ENCODE assay signal across 8 cellular contexts in the genomic region with DNA sequence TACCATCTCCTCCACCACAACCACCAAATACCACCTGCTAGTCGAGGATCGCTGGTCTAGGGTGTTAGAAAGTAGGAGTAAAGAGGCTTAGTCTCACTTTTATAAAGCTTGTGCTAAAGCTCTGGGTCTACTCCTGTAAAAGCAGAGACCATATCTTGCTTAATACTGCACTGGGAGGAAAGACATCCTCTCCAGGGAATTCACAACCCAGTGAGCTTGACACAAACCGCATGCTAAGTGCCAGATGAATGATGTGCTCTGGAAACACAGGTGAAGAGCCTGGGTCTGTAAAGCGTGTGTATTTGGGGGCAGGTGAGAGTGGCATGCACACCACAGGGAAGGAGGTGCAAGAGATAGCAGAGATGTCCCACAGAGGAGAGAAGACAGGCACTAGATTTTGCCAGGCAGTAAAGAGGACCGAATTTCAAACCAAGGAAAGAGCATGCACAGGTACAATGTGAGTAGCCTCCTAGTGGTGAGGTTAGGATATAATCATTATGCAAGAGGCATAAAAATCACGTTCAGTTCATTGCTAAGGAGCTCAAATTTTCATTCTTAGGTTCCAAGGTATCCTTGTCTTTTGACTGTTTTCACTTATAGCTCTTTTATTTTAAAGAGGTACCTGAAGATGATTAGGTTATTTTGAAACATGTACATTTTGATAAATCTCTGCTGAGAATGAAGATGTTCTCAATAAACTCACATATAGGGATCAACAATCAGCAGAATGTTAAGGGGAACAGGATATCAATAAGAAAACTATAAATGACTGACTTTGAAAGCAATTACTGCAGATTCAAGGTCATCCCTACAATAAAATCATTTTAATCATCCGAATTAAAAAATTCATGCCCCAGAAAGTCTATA. TPM values are rescaled to one million over a fixed set of nuclear protein-coding genes. Genes with fewer than 3 reads are reported as not detected.
A peak's percentile ranks its signal among the peaks of the same experiment; 100 is the strongest.
DNase-seq lines count a peak whose midpoint lies in the region; ATAC-seq and TF ChIP-seq lines count a peak whose summit lies in the region.

No MANE protein-coding gene starts in this region.

- H3K4me1 Mint-ChIP-seq in natural killer cell = peaks cover 31 to 42% of the 10 kb centered on the region in 2 donors

- H3K27me3 Mint-ChIP-seq in natural killer cell (ENCODE audit: low read depth in 2 of 2) = no peaks in the 10 kb centered on the region

- peak; percentile 41 for TF ChIP-seq CTCF in coronary artery (IDR thresholded peaks at IDR 0.05)
- TF ChIP-seq CTCF in natural killer cell (IDR thresholded peaks at IDR 0.05) = peak; percentile 81

- intact Hi-C loops in natural killer cell (cut with micrococcal nuclease) = loop anchor here (10.0 kb wide), 1 partner anchor 181 kb away; no protein-coding TSS in a partner anchor

- peak; percentile 15 for DNase-seq in DMS114 treated with DMSO at 0.1 percent for 48 hours (lab: John Stamatoyannopoulos, UW; ENCODE audit: unreplicated experiment)
- peak; percentile 49 for DNase-seq in NCI-H748 treated with DMSO at 0.1 percent for 48 hours (lab: John Stamatoyannopoulos, UW)
- no peak for DNase-seq in coronary artery (ENCODE audit: low spot score)
- no peak for DNase-seq in natural killer cell
- DNase-seq in putamen (ENCODE audit: low spot score) = no peak
- DNase-seq in anterior cingulate cortex (lab: John Stamatoyannopoulos, UW) = no peak

- no peaks in the 10 kb centered on the region for H3K36me3 Mint-ChIP-seq in natural killer cell

- H3K4me3 Mint-ChIP-seq in natural killer cell = peak overlapping the region; percentile 52

- peak; percentile 75 for ATAC-seq in GM19043 (IDR thresholded peaks at IDR 0.05; ENCODE audit: low read depth, unreplicated experiment)
- peak; percentile 85 for ATAC-seq in HG03103 (IDR thresholded peaks at IDR 0.05; ENCODE audit: low read depth, unreplicated experiment)
- peak; percentile 63 to 86 (median 74) for ATAC-seq in natural killer cell

- H3K9me3 Mint-ChIP-seq in natural killer cell = no peaks in the 10 kb centered on the region

- no peak overlapping the region for H3K27ac Mint-ChIP-seq in natural killer cell

- no peak overlapping the region for H3K27ac ChIP-seq in coronary artery

- no peak overlapping the region for H3K4me3 ChIP-seq in coronary artery

RNA-seq across cellular contexts. Expression of gene TAPT1, which starts 20.7 kb away (rescaled TPM):
- 10 to 100 TPM; 52.5 to 67.5 (median 52.7) TPM for total RNA-seq in natural killer cell

Comparison
In these comparisons a context has a peak if more than half of its experiments do, and no peak if none do; other contexts are left out.
1. DNase-seq: peak in DMS114 treated with DMSO at 0.1 percent for 48 hours (single experiment) and NCI-H748 treated with DMSO at 0.1 percent for 48 hours (single experiment); none in coronary artery (single experiment), natural killer cell (single experiment), putamen (single experiment) and anterior cingulate cortex (0 of 58).
2. Peak in every context shown above with its lines, with median percentiles within 50 percentile points of each other: ATAC-seq.